ENCODE assay signal across 1 cellular context in the genomic region with DNA sequence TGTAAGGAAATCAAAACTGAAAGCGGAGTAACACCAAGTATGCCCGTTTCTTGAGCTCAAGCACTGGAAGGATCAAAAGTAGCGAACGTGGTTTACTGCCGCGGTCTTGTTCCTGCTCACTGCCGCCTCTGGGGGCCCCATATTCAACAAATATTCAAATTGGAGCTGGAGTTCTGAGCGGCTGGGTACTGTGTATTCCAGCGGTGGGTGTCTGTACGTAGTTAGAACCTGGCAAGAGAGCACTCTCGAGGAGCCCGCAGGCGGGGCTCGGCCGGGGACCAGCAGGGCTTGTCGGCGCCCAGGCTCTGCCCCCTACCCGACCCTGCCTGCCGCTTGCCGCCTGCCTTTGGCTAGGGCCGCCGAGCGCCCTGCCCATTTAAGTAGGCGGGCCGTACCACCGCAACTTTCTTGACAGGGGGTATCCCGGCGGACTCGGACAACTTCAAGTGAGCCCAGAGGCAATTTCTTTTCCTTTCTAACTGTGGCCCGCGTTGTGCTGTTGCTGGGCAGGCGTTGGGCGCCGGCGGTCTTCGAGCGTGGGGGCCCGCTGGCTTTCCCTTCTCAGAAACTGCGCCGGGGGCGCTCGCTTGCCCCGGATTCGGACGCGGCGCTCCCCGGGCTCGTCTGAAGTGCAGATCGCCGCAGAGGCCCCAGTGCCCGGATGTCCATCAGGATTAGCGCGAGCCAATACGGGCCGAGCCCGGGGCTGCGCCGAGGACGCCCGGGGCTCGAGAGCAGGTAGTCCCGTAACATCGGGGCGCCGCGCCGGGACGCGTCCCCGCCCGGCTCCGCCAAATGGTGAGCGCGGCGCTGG.
TF ChIP-seq lines count a peak whose summit lies in the region.

No MANE protein-coding gene starts in this region.

TF ChIP-seq in GM23338, 12 proteins besides CTCF, POLR2A, EP300 and RAD21 (continued from another document):
- TF ChIP-seq, protein P1, sequence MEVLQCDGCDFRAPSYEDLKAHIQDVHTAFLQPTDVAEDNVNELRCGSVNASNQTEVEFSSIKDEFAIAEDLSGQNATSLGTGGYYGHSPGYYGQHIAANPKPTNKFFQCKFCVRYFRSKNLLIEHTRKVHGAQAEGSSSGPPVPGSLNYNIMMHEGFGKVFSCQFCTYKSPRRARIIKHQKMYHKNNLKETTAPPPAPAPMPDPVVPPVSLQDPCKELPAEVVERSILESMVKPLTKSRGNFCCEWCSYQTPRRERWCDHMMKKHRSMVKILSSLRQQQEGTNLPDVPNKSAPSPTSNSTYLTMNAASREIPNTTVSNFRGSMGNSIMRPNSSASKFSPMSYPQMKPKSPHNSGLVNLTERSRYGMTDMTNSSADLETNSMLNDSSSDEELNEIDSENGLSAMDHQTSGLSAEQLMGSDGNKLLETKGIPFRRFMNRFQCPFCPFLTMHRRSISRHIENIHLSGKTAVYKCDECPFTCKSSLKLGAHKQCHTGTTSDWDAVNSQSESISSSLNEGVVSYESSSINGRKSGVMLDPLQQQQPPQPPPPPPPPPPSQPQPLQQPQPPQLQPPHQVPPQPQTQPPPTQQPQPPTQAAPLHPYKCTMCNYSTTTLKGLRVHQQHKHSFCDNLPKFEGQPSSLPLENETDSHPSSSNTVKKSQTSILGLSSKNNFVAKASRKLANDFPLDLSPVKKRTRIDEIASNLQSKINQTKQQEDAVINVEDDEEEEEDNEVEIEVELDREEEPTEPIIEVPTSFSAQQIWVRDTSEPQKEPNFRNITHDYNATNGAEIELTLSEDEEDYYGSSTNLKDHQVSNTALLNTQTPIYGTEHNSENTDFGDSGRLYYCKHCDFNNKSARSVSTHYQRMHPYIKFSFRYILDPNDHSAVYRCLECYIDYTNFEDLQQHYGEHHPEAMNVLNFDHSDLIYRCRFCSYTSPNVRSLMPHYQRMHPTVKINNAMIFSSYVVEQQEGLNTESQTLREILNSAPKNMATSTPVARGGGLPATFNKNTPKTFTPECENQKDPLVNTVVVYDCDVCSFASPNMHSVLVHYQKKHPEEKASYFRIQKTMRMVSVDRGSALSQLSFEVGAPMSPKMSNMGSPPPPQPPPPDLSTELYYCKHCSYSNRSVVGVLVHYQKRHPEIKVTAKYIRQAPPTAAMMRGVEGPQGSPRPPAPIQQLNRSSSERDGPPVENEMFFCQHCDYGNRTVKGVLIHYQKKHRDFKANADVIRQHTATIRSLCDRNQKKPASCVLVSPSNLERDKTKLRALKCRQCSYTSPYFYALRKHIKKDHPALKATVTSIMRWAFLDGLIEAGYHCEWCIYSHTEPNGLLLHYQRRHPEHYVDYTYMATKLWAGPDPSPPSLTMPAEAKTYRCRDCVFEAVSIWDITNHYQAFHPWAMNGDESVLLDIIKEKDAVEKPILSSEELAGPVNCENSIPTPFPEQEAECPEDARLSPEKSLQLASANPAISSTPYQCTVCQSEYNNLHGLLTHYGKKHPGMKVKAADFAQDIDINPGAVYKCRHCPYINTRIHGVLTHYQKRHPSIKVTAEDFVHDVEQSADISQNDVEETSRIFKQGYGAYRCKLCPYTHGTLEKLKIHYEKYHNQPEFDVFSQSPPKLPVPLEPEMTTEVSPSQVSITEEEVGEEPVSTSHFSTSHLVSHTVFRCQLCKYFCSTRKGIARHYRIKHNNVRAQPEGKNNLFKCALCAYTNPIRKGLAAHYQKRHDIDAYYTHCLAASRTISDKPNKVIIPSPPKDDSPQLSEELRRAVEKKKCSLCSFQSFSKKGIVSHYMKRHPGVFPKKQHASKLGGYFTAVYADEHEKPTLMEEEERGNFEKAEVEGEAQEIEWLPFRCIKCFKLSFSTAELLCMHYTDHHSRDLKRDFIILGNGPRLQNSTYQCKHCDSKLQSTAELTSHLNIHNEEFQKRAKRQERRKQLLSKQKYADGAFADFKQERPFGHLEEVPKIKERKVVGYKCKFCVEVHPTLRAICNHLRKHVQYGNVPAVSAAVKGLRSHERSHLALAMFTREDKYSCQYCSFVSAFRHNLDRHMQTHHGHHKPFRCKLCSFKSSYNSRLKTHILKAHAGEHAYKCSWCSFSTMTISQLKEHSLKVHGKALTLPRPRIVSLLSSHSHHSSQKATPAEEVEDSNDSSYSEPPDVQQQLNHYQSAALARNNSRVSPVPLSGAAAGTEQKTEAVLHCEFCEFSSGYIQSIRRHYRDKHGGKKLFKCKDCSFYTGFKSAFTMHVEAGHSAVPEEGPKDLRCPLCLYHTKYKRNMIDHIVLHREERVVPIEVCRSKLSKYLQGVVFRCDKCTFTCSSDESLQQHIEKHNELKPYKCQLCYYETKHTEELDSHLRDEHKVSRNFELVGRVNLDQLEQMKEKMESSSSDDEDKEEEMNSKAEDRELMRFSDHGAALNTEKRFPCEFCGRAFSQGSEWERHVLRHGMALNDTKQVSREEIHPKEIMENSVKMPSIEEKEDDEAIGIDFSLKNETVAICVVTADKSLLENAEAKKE (CRISPR knock-in tag; IDR thresholded peaks at IDR 0.05), result no peak
- TF ChIP-seq POLR2AphosphoS5 (IDR thresholded peaks at IDR 0.05; ENCODE audit: low read depth) (peak; percentile 97), ZNF331 (CRISPR knock-in tag; IDR thresholded peaks at IDR 0.05; ENCODE audit: low read depth) (no peak)
